Comparison of ENCODE assay signal across 29 cellular contexts in the genomic region with DNA sequence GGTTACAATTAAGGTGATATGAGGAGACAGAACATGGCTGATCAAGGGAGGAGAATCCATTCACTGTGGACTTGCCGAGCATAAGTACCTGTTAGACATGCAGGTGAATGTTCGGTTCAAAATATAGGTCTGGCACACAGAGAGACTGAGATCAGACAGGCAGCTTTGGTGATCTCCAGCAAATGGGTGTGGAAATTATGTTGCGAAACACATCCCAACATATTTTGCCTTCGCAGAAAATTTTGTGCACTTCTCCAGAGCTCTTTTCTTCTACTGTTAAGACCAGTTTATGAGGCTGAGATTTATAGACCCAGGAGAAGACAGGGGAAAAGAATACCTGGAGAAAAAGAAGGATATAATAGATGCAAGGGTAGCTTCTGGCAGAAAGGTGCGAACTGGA.
"Had no signal": no experiment of that assay in that cellular context is flagged by ENCODE, and none has a peak within 500 bp of the region (broad histone marks: within the 10 kb centered on the region; RNA-seq: fewer than 3 reads in every experiment).

No MANE protein-coding gene starts in this region.

- H3K27me3 ChIP-seq: adrenal gland, ascending aorta, breast epithelium, cardiac muscle cell, colonic mucosa, esophagus squamous epithelium, heart left ventricle had no signal

- H3K4me1 Mint-ChIP-seq: activated T-helper 17 cell treated with anti-CD3 and anti-CD28 coated beads, Interleukin-2, amount 50 U/mL, for 72 hours; brain had no signal

- DNase-seq: activated CD4-positive, alpha-beta T cell treated with anti-CD3 and anti-CD28 coated beads for 1 hour; activated CD4-positive, alpha-beta T cell treated with anti-CD3 and anti-CD28 coated beads for 48 hours; activated CD4-positive, alpha-beta T cell treated with anti-CD3 and anti-CD28 coated beads, Interleukin-2, amount 50 U/mL, for 1 hour; activated CD4-positive, alpha-beta T cell treated with anti-CD3 and anti-CD28 coated beads, Interleukin-2, amount 50 U/mL, for 48 hours; activated CD8-positive, alpha-beta memory T cell treated with anti-CD3 and anti-CD28 coated beads for 24 hours; activated CD8-positive, alpha-beta T cell treated with anti-CD3 and anti-CD28 coated beads for 36 hours; activated effector memory CD4-positive, alpha-beta T cell treated with Interleukin-2 at 50 U/mL for 16 hours; activated gamma-delta T cell treated with Interleukin-2 at 50 U/mL for 16 hours; activated naive CD4-positive, alpha-beta T cell treated with anti-CD3 and anti-CD28 coated beads, Interleukin-2, amount 50 U/mL, for 16 hours; activated naive CD4-positive, alpha-beta T cell treated with Interleukin-2 at 50 U/mL for 16 hours; activated T-cell treated with anti-CD3 and anti-CD28 coated beads, Interleukin-2, amount 50 U/mL, for 4 hours; adrenal gland; central memory CD4-positive, alpha-beta T cell; cerebellar nuclear complex; colonic mucosa; effector CD8-positive, alpha-beta T cell; esophagus squamous epithelium; glutamatergic neuron; heart left ventricle; T-helper 9 cell had no signal

- H3K9me3 ChIP-seq: adrenal gland, ascending aorta, breast epithelium, colonic mucosa, esophagus squamous epithelium, heart left ventricle had no signal

- H3K4me3 ChIP-seq: adrenal gland, ascending aorta, breast epithelium, cardiac muscle cell, colonic mucosa, esophagus squamous epithelium, heart left ventricle had no signal

- H3K4me3 Mint-ChIP-seq: activated CD8-positive, alpha-beta T cell treated with anti-CD3 and anti-CD28 coated beads for 36 hours; activated naive CD8-positive, alpha-beta T cell; activated T-cell treated with anti-CD3 and anti-CD28 coated beads, Interleukin-2, amount 50 U/mL, for 4 hours; activated T-helper 17 cell treated with anti-CD3 and anti-CD28 coated beads, Interleukin-2, amount 50 U/mL, for 72 hours; brain; T-helper 1 cell treated with Interleukin-12 subunit alpha and Interleukin-12 subunit beta and Interleukin-4 antibody, amounts not matched to agents 30 μg/mL and 1 μg/mL, for 36 hours; WTC11 had no signal

- H3K36me3 ChIP-seq: adrenal gland, ascending aorta, breast epithelium, cardiac muscle cell, colonic mucosa, esophagus squamous epithelium, heart left ventricle had no signal

- H3K27ac Mint-ChIP-seq: activated CD8-positive, alpha-beta T cell treated with anti-CD3 and anti-CD28 coated beads for 36 hours; activated naive CD8-positive, alpha-beta T cell; activated T-helper 17 cell treated with anti-CD3 and anti-CD28 coated beads, Interleukin-2, amount 50 U/mL, for 72 hours; T-helper 1 cell treated with Interleukin-12 subunit alpha and Interleukin-12 subunit beta and Interleukin-4 antibody, amounts not matched to agents 30 μg/mL and 1 μg/mL, for 36 hours; WTC11 had no signal

- H3K27me3 Mint-ChIP-seq: activated CD8-positive, alpha-beta T cell treated with anti-CD3 and anti-CD28 coated beads for 36 hours; activated T-helper 17 cell treated with anti-CD3 and anti-CD28 coated beads, Interleukin-2, amount 50 U/mL, for 72 hours; brain had no signal

- H3K36me3 Mint-ChIP-seq: activated naive CD8-positive, alpha-beta T cell; brain; WTC11 had no signal

- ATAC-seq: activated CD8-positive, alpha-beta T cell treated with anti-CD3 and anti-CD28 coated beads for 36 hours; activated T-cell treated with anti-CD3 and anti-CD28 coated beads, Interleukin-2, amount 50 U/mL, for 4 hours; activated T-helper 17 cell treated with anti-CD3 and anti-CD28 coated beads, Interleukin-2, amount 50 U/mL, for 72 hours; heart left ventricle; WTC11 had no signal

- H3K9me3 Mint-ChIP-seq: activated CD8-positive, alpha-beta T cell treated with anti-CD3 and anti-CD28 coated beads for 36 hours; activated T-cell treated with anti-CD3 and anti-CD28 coated beads, Interleukin-2, amount 50 U/mL, for 4 hours; activated T-helper 17 cell treated with anti-CD3 and anti-CD28 coated beads, Interleukin-2, amount 50 U/mL, for 72 hours; brain; T-helper 1 cell treated with Interleukin-12 subunit alpha and Interleukin-12 subunit beta and Interleukin-4 antibody, amounts not matched to agents 30 μg/mL and 1 μg/mL, for 36 hours; WTC11 had no signal

- H3K27ac ChIP-seq: adrenal gland, ascending aorta, breast epithelium, cardiac muscle cell, colonic mucosa, epithelial cell of prostate, esophagus squamous epithelium, heart left ventricle had no signal

- H3K4me1 ChIP-seq: adrenal gland, ascending aorta, breast epithelium, colonic mucosa, esophagus squamous epithelium, heart left ventricle had no signal
